2 cellular contexts compared by ENCODE assay signal in the genomic region with DNA sequence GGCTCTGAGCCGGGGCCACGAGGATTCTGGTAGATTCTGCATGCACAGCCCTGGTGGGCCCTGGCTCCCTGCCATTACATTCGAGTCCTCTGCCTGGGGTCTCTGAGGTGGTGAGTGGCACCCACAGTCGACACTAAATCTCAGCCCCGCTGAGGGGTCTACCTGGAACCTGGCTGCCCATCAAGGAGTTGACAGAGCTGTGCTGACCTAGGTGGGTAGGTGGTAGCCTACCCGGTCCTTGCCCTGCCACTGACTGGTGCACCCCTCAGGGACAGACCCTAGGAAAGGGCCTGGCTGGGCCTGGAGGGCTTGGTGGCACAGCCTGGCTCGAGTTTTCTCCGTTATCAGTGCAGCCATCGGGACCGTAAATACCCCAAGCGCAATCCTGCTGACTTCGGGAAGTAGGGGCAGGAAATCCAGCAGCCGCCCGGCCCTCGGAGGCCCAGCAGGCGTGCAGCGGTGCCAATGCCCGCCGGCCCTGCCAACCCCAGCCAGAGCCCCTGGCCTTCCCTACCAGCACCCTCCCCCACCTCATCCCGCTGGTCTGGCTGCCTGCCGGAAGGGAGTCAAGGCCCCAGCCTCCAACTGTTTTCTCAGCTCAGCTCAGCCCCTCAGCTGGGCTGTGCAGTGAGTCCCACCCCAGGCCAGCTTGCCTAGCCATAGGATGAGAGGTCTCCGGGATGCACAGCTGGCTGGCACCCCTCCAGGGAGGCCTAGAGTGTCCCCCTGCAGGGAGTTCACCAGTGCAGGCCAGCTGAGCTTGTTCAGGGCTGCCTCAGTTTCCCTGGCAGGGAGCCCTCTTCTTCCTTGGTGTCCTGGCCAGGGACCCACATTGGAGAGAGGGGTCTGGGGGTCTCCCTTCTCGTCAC.
A peak's percentile ranks its signal among the peaks of the same experiment; 100 is the strongest.
TF ChIP-seq lines count a peak whose summit lies in the region.

No MANE protein-coding gene starts in this region.

TF ChIP-seq in SK-N-SH, 30 proteins besides CTCF, POLR2A, EP300 and RAD21 (continued from another document):
- TF ChIP-seq, protein P1, sequence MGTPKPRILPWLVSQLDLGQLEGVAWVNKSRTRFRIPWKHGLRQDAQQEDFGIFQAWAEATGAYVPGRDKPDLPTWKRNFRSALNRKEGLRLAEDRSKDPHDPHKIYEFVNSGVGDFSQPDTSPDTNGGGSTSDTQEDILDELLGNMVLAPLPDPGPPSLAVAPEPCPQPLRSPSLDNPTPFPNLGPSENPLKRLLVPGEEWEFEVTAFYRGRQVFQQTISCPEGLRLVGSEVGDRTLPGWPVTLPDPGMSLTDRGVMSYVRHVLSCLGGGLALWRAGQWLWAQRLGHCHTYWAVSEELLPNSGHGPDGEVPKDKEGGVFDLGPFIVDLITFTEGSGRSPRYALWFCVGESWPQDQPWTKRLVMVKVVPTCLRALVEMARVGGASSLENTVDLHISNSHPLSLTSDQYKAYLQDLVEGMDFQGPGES (IDR thresholded peaks at IDR 0.05; ENCODE audit: low read depth, low read length): no peak
- TF ChIP-seq EZH2phosphoT487 (IDR thresholded peaks at IDR 0.05; ENCODE audit: borderline replicate concordance, low read depth): no peak
- no peak for TF ChIP-seq POLR2AphosphoS5 (IDR thresholded peaks at IDR 0.05; ENCODE audit: low read depth, low read length)
- TF ChIP-seq, protein P2, sequence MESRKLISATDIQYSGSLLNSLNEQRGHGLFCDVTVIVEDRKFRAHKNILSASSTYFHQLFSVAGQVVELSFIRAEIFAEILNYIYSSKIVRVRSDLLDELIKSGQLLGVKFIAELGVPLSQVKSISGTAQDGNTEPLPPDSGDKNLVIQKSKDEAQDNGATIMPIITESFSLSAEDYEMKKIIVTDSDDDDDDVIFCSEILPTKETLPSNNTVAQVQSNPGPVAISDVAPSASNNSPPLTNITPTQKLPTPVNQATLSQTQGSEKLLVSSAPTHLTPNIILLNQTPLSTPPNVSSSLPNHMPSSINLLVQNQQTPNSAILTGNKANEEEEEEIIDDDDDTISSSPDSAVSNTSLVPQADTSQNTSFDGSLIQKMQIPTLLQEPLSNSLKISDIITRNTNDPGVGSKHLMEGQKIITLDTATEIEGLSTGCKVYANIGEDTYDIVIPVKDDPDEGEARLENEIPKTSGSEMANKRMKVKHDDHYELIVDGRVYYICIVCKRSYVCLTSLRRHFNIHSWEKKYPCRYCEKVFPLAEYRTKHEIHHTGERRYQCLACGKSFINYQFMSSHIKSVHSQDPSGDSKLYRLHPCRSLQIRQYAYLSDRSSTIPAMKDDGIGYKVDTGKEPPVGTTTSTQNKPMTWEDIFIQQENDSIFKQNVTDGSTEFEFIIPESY (IDR thresholded peaks at IDR 0.05; ENCODE audit: borderline replicate concordance, low read depth): no peak
- TF ChIP-seq, protein P3, sequence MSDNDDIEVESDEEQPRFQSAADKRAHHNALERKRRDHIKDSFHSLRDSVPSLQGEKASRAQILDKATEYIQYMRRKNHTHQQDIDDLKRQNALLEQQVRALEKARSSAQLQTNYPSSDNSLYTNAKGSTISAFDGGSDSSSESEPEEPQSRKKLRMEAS (IDR thresholded peaks at IDR 0.05; ENCODE audit: low read depth): no peak
- TF ChIP-seq, protein P4, sequence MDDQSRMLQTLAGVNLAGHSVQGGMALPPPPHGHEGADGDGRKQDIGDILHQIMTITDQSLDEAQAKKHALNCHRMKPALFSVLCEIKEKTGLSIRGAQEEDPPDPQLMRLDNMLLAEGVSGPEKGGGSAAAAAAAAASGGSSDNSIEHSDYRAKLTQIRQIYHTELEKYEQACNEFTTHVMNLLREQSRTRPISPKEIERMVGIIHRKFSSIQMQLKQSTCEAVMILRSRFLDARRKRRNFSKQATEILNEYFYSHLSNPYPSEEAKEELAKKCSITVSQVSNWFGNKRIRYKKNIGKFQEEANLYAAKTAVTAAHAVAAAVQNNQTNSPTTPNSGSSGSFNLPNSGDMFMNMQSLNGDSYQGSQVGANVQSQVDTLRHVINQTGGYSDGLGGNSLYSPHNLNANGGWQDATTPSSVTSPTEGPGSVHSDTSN (IDR thresholded peaks at IDR 0.05): no peak
- TF ChIP-seq MXI1 (IDR thresholded peaks at IDR 0.05; ENCODE audit: low read depth, low read length): no peak
- TF ChIP-seq CHD2 (IDR thresholded peaks at IDR 0.05; ENCODE audit: low read length, partially characterized antibody): peak; percentile 30

TF ChIP-seq in SK-N-SH treated with all-trans-retinoic acid at 6 μM for 48 hours, 23 proteins besides CTCF, POLR2A, EP300 and RAD21 (continued from another document):
- TF ChIP-seq, protein P5, sequence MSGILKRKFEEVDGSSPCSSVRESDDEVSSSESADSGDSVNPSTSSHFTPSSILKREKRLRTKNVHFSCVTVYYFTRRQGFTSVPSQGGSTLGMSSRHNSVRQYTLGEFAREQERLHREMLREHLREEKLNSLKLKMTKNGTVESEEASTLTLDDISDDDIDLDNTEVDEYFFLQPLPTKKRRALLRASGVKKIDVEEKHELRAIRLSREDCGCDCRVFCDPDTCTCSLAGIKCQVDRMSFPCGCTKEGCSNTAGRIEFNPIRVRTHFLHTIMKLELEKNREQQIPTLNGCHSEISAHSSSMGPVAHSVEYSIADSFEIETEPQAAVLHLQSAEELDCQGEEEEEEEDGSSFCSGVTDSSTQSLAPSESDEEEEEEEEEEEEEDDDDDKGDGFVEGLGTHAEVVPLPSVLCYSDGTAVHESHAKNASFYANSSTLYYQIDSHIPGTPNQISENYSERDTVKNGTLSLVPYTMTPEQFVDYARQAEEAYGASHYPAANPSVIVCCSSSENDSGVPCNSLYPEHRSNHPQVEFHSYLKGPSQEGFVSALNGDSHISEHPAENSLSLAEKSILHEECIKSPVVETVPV (CRISPR knock-in tag; IDR thresholded peaks at IDR 0.05): no peak
- TF ChIP-seq ZNF565 (CRISPR knock-in tag; conservative IDR thresholded peaks at IDR 0.05; ENCODE audit: low read depth): no peak
- no peak for TF ChIP-seq ESRRG (CRISPR knock-in tag; IDR thresholded peaks at IDR 0.05)
- TF ChIP-seq, protein P6, sequence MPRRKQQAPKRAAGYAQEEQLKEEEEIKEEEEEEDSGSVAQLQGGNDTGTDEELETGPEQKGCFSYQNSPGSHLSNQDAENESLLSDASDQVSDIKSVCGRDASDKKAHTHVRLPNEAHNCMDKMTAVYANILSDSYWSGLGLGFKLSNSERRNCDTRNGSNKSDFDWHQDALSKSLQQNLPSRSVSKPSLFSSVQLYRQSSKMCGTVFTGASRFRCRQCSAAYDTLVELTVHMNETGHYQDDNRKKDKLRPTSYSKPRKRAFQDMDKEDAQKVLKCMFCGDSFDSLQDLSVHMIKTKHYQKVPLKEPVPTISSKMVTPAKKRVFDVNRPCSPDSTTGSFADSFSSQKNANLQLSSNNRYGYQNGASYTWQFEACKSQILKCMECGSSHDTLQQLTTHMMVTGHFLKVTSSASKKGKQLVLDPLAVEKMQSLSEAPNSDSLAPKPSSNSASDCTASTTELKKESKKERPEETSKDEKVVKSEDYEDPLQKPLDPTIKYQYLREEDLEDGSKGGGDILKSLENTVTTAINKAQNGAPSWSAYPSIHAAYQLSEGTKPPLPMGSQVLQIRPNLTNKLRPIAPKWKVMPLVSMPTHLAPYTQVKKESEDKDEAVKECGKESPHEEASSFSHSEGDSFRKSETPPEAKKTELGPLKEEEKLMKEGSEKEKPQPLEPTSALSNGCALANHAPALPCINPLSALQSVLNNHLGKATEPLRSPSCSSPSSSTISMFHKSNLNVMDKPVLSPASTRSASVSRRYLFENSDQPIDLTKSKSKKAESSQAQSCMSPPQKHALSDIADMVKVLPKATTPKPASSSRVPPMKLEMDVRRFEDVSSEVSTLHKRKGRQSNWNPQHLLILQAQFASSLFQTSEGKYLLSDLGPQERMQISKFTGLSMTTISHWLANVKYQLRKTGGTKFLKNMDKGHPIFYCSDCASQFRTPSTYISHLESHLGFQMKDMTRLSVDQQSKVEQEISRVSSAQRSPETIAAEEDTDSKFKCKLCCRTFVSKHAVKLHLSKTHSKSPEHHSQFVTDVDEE (CRISPR knock-in tag; IDR thresholded peaks at IDR 0.05): no peak
- TF ChIP-seq GLIS3 (CRISPR knock-in tag; IDR thresholded peaks at IDR 0.05): no peak
- no peak for TF ChIP-seq ZNF70 (CRISPR knock-in tag; IDR thresholded peaks at IDR 0.05)
- TF ChIP-seq TOX (CRISPR knock-in tag; IDR thresholded peaks at IDR 0.05; ENCODE audit: borderline replicate concordance): no peak
- no peak for TF ChIP-seq OSR1 (CRISPR knock-in tag; IDR thresholded peaks at IDR 0.05)
- no peak for TF ChIP-seq CSDC2 (CRISPR knock-in tag; IDR thresholded peaks at IDR 0.05)
- TF ChIP-seq, protein P7, sequence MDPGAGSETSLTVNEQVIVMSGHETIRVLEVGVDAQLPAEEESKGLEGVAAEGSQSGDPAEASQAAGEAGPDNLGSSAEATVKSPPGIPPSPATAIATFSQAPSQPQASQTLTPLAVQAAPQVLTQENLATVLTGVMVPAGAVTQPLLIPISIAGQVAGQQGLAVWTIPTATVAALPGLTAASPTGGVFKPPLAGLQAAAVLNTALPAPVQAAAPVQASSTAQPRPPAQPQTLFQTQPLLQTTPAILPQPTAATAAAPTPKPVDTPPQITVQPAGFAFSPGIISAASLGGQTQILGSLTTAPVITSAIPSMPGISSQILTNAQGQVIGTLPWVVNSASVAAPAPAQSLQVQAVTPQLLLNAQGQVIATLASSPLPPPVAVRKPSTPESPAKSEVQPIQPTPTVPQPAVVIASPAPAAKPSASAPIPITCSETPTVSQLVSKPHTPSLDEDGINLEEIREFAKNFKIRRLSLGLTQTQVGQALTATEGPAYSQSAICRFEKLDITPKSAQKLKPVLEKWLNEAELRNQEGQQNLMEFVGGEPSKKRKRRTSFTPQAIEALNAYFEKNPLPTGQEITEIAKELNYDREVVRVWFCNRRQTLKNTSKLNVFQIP (CRISPR knock-in tag; IDR thresholded peaks at IDR 0.05; ENCODE audit: borderline replicate concordance, low read depth): no peak
- no peak for TF ChIP-seq ZFP30 (CRISPR knock-in tag; IDR thresholded peaks at IDR 0.05)
- TF ChIP-seq, protein P8, sequence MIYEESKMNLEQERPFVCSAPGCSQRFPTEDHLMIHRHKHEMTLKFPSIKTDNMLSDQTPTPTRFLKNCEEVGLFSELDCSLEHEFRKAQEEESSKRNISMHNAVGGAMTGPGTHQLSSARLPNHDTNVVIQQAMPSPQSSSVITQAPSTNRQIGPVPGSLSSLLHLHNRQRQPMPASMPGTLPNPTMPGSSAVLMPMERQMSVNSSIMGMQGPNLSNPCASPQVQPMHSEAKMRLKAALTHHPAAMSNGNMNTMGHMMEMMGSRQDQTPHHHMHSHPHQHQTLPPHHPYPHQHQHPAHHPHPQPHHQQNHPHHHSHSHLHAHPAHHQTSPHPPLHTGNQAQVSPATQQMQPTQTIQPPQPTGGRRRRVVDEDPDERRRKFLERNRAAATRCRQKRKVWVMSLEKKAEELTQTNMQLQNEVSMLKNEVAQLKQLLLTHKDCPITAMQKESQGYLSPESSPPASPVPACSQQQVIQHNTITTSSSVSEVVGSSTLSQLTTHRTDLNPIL (CRISPR knock-in tag; IDR thresholded peaks at IDR 0.05; ENCODE audit: low read depth): no peak
- TF ChIP-seq ZFP3 (CRISPR knock-in tag; IDR thresholded peaks at IDR 0.05): no peak
- TF ChIP-seq RARB (CRISPR knock-in tag; IDR thresholded peaks at IDR 0.05): no peak
